ENCODE assay signal across 8 cellular contexts in genomic region chr19:19514881-19515763, GRCh38. TPM values are rescaled to one million over a fixed set of nuclear protein-coding genes. Genes with fewer than 3 reads are reported as not detected.
DNase-seq lines count a peak whose midpoint lies in the region; ATAC-seq and TF ChIP-seq lines count a peak whose summit lies in the region.

TSS of gene TSSK6 (minus strand) at chr19:19515548. CDS start at chr19:19515427, 121 bp downstream.

- ATAC-seq in GM18858 (IDR thresholded peaks at IDR 0.05; ENCODE audit: unreplicated experiment) (peak; percentile 14), SK-N-SH treated with all-trans-retinoic acid at 6 μM for 48 hours (peak; percentile 16), foreskin keratinocyte (no peak), GM19351 (IDR thresholded peaks at IDR 0.05; ENCODE audit: unreplicated experiment) (no peak)

- DNase-seq in foreskin keratinocyte (no peak), renal cortical epithelial cell (ENCODE audit: low read depth) (peak; percentile 7), NCI-H69 (lab: John Stamatoyannopoulos, UW) (no peak), anterior cingulate cortex (lab: John Stamatoyannopoulos, UW) (no peak), NCI-H1105 treated with DMSO at 0.1 percent for 48 hours (lab: John Stamatoyannopoulos, UW) (no peak)

- H3K4me1 ChIP-seq in foreskin keratinocyte: peaks cover 5% of the 10 kb centered on the region

- no peak for TF ChIP-seq CTCF in foreskin keratinocyte (conservative IDR thresholded peaks at IDR 0.05)

- H3K27ac ChIP-seq in foreskin keratinocyte: peak within 1 kb of the TSS; percentile 68

- H3K27me3 ChIP-seq in foreskin keratinocyte: no peaks in the 10 kb centered on the region

TF ChIP-seq in SK-N-SH treated with all-trans-retinoic acid at 6 μM for 48 hours, 23 proteins besides CTCF, POLR2A, EP300 and RAD21:
- TF ChIP-seq GLIS3 (CRISPR knock-in tag; IDR thresholded peaks at IDR 0.05): no peak
- TF ChIP-seq ZNF8 (CRISPR knock-in tag; IDR thresholded peaks at IDR 0.05): no peak
TF ChIP-seq in SK-N-SH treated with all-trans-retinoic acid at 6 μM for 48 hours: peak in this region for 0.

RNA-seq across cellular contexts. Expression of gene TSSK6, which starts in this region (rescaled TPM):
- 0.44 and 0.53 TPM in 2 replicates for total RNA-seq in foreskin keratinocyte
- polyA plus RNA-seq in foreskin keratinocyte: 0.34 and 0.38 TPM in 2 replicates
- total RNA-seq in renal cortical epithelial cell: 0.69 and 3.0 TPM in 2 replicates

Comparison
In these comparisons a context has a peak if more than half of its experiments do, and no peak if none do; other contexts are left out.
1. ATAC-seq: peak in GM18858 (single experiment) and SK-N-SH treated with all-trans-retinoic acid at 6 μM for 48 hours (single experiment); none in foreskin keratinocyte (single experiment) and GM19351 (single experiment).